In the genomic region with DNA sequence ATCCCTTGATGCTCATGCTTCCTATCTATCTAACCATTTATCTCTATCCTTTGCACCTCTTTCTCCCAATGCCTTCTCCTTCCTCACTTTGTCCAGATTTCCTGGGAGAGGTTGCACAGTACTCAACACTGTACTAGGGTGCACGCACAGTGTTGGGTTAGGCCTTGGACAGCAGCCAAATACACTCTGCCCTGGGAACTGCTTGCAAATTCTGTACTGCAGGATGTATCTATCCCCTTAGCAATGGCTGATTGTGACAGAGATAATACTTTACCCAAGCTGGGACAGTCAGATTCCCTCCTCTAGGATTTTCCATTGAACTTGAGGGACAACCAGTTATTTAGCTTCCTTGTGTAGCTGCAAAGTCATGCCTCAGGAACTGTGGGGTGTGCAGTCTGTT, we compare ENCODE assay signal across 18 cellular contexts.
DNase-seq lines count a peak whose midpoint lies in the region; TF ChIP-seq lines count a peak whose summit lies in the region.
"Had no signal": no experiment of that assay in that cellular context is flagged by ENCODE, and none has a peak within 500 bp of the region (broad histone marks: within the 10 kb centered on the region; RNA-seq: fewer than 3 reads in every experiment).

No MANE protein-coding gene starts in this region.

- DNase-seq in NCI-H2171 treated with DMSO at 0.1 percent for 48 hours (lab: John Stamatoyannopoulos, UW) (peak; percentile 15), NCI-H2171 (lab: John Stamatoyannopoulos, UW) (no peak), EH (ENCODE audit: low read depth) (peak; percentile 3), cardiac fibroblast (ENCODE audit: low read depth in 2 of 2) (peak; percentile 2 to 3), mucosa of gallbladder (ENCODE audit: low spot score) (peak; percentile 21)
- no peak for DNase-seq in activated CD4-positive, alpha-beta T cell treated with anti-CD3 and anti-CD28 coated beads, Interleukin-2, amount 50 U/mL, for 1 hour
- no peak for DNase-seq in activated T-helper 1 cell treated with anti-CD3 and anti-CD28 coated beads, Interleukin-12 subunit alpha, Interleukin-12 subunit beta, Interleukin-2, Interleukin-4 antibody, amounts not matched to agents 30 ng/mL and 10 ng/mL and 1 ng/mL, durations not matched to agents 14 hours and 24 hours and 36 hours (ENCODE audit: low spot score)
- DNase-seq: Caco-2, DMS53, HCEC 1CT, NCI-H1694 treated with DMSO at 0.1 percent for 48 hours, NCI-H2107, NCI-H510A, NCI-H82, SW 1271 had no signal

- no peaks in the 10 kb centered on the region for H3K4me1 Mint-ChIP-seq in activated T-helper 1 cell treated with anti-CD3 and anti-CD28 coated beads, Interleukin-12 subunit alpha, Interleukin-12 subunit beta, Interleukin-2, Interleukin-4 antibody, amounts not matched to agents 30 ng/mL and 10 ng/mL and 1 ng/mL, durations not matched to agents 14 hours and 24 hours and 36 hours (ENCODE audit: low read depth)
- H3K4me1 Mint-ChIP-seq: B cell had no signal

- no peaks in the 10 kb centered on the region for H3K9me3 Mint-ChIP-seq in activated T-helper 1 cell treated with anti-CD3 and anti-CD28 coated beads, Interleukin-12 subunit alpha, Interleukin-12 subunit beta, Interleukin-2, Interleukin-4 antibody, amounts not matched to agents 30 ng/mL and 10 ng/mL and 1 ng/mL, durations not matched to agents 14 hours and 24 hours and 36 hours

- intact Hi-C loops in activated T-helper 1 cell treated with anti-CD3 and anti-CD28 coated beads, Interleukin-12 subunit alpha, Interleukin-12 subunit beta, Interleukin-2, Interleukin-4 antibody, amounts not matched to agents 30 ng/mL and 10 ng/mL and 1 ng/mL, durations not matched to agents 14 hours and 24 hours and 36 hours (cut with micrococcal nuclease): no loop called here

- H3K36me3 Mint-ChIP-seq in activated T-helper 1 cell treated with anti-CD3 and anti-CD28 coated beads, Interleukin-12 subunit alpha, Interleukin-12 subunit beta, Interleukin-2, Interleukin-4 antibody, amounts not matched to agents 30 ng/mL and 10 ng/mL and 1 ng/mL, durations not matched to agents 14 hours and 24 hours and 36 hours (ENCODE audit: low read depth): no peaks in the 10 kb centered on the region

- no peak overlapping the region for H3K4me3 ChIP-seq in cardiac fibroblast (replicated peaks in 1 of 2; ENCODE audit: low read depth in 2 of 2, low read length in 2 of 2)
- H3K4me3 ChIP-seq: GM23338, SJSA1 had no signal

- H3K27me3 Mint-ChIP-seq in activated T-helper 1 cell treated with anti-CD3 and anti-CD28 coated beads, Interleukin-12 subunit alpha, Interleukin-12 subunit beta, Interleukin-2, Interleukin-4 antibody, amounts not matched to agents 30 ng/mL and 10 ng/mL and 1 ng/mL, durations not matched to agents 14 hours and 24 hours and 36 hours (ENCODE audit: insufficient read depth): no peaks in the 10 kb centered on the region

- no peak for TF ChIP-seq CTCF in cardiac fibroblast (IDR thresholded peaks at IDR 0.05; ENCODE audit: low read depth, low read length)

- no peak overlapping the region for H3K27ac Mint-ChIP-seq in activated T-helper 1 cell treated with anti-CD3 and anti-CD28 coated beads, Interleukin-12 subunit alpha, Interleukin-12 subunit beta, Interleukin-2, Interleukin-4 antibody, amounts not matched to agents 30 ng/mL and 10 ng/mL and 1 ng/mL, durations not matched to agents 14 hours and 24 hours and 36 hours
- H3K27ac Mint-ChIP-seq: B cell, GM23338 had no signal

- no peak overlapping the region for H3K4me3 Mint-ChIP-seq in activated T-helper 1 cell treated with anti-CD3 and anti-CD28 coated beads, Interleukin-12 subunit alpha, Interleukin-12 subunit beta, Interleukin-2, Interleukin-4 antibody, amounts not matched to agents 30 ng/mL and 10 ng/mL and 1 ng/mL, durations not matched to agents 14 hours and 24 hours and 36 hours
- H3K4me3 Mint-ChIP-seq: B cell, GM23338 had no signal

Comparison
In these comparisons a context has a peak if more than half of its experiments do, and no peak if none do; other contexts are left out.
1. DNase-seq: peak in NCI-H2171 treated with DMSO at 0.1 percent for 48 hours (single experiment), EH (single experiment), cardiac fibroblast (2 of 2) and mucosa of gallbladder (single experiment); none in NCI-H2171 (single experiment), activated CD4-positive, alpha-beta T cell treated with anti-CD3 and anti-CD28 coated beads, Interleukin-2, amount 50 U/mL, for 1 hour (single experiment) and activated T-helper 1 cell treated with anti-CD3 and anti-CD28 coated beads, Interleukin-12 subunit alpha, Interleukin-12 subunit beta, Interleukin-2, Interleukin-4 antibody, amounts not matched to agents 30 ng/mL and 10 ng/mL and 1 ng/mL, durations not matched to agents 14 hours and 24 hours and 36 hours (single experiment).